ENCODE assay signal across 19 cellular contexts in genomic region chr2:28779020-28779419, GRCh38. TPM values are rescaled to one million over a fixed set of nuclear protein-coding genes. Genes with fewer than 3 reads are reported as not detected.
DNase-seq lines count a peak whose midpoint lies in the region; ATAC-seq and TF ChIP-seq lines count a peak whose summit lies in the region.
"Had no signal": no experiment of that assay in that cellular context is flagged by ENCODE, and none has a peak within 500 bp of the region (broad histone marks: within the 10 kb centered on the region; RNA-seq: fewer than 3 reads in every experiment).

No MANE protein-coding gene starts in this region.

- peaks cover 33% of the 10 kb centered on the region for H3K4me1 Mint-ChIP-seq in activated T-cell treated with anti-CD3 and anti-CD28 coated beads, Interleukin-2, amount 50 U/mL, for 24 hours (ENCODE audit: low read depth)
- H3K4me1 Mint-ChIP-seq in activated T-helper 17 cell treated with anti-CD3 and anti-CD28 coated beads, Interleukin-2, amount 50 U/mL, for 72 hours, result peaks cover 21% of the 10 kb centered on the region
- H3K4me1 Mint-ChIP-seq in stimulated activated naive B cell treated with anti-CD40 and anti-IgM and Interleukin-4, amounts not matched to agents 10 μg/mL and 1 μg/mL and 100 μg/mL, for 72 hours, result peaks cover 3 to 16% of the 10 kb centered on the region in 2 donors

- TF ChIP-seq CTCF in neutrophil (IDR thresholded peaks at IDR 0.05) (no peak), tibial nerve (IDR thresholded peaks at IDR 0.05) (no peak)

- no peak overlapping the region for H3K4me3 Mint-ChIP-seq in activated T-cell treated with anti-CD3 and anti-CD28 coated beads, Interleukin-2, amount 50 U/mL, for 24 hours
- H3K4me3 Mint-ChIP-seq in activated T-helper 17 cell treated with anti-CD3 and anti-CD28 coated beads, Interleukin-2, amount 50 U/mL, for 72 hours, result no peak overlapping the region
- no peak overlapping the region for H3K4me3 Mint-ChIP-seq in stimulated activated naive B cell treated with anti-CD40 and anti-IgM and Interleukin-4, amounts not matched to agents 10 μg/mL and 1 μg/mL and 100 μg/mL, for 72 hours
- H3K4me3 Mint-ChIP-seq: CD4-positive, alpha-beta T cell had no signal

- no peaks in the 10 kb centered on the region for H3K27me3 Mint-ChIP-seq in activated T-cell treated with anti-CD3 and anti-CD28 coated beads, Interleukin-2, amount 50 U/mL, for 24 hours
- H3K27me3 Mint-ChIP-seq in activated T-helper 17 cell treated with anti-CD3 and anti-CD28 coated beads, Interleukin-2, amount 50 U/mL, for 72 hours, result no peaks in the 10 kb centered on the region
- H3K27me3 Mint-ChIP-seq in stimulated activated naive B cell treated with anti-CD40 and anti-IgM and Interleukin-4, amounts not matched to agents 10 μg/mL and 1 μg/mL and 100 μg/mL, for 72 hours, result no peaks in the 10 kb centered on the region
- H3K27me3 Mint-ChIP-seq: CD4-positive, alpha-beta T cell had no signal

- WGBS in tibial nerve, 2 donors, result 96 to 97% methylated on average over 1 of the region's 1 CpG

- H3K27ac ChIP-seq in HUES6 (ENCODE audit: low read depth, low read length) (0 out of 2 replicates have a peak overlapping the region, but pooled peaks have one; percentile 38), neutrophil (peak overlapping the region; percentile 39), tibial nerve (no peak overlapping the region)
- H3K27ac ChIP-seq: SJCRH30 had no signal

- no peak overlapping the region for H3K9ac ChIP-seq in HUES6 (ENCODE audit: low read length)

- TF ChIP-seq EP300 in tibial nerve (IDR thresholded peaks at IDR 0.05), result no peak

- no peaks in the 10 kb centered on the region for H3K9me3 Mint-ChIP-seq in activated T-cell treated with anti-CD3 and anti-CD28 coated beads, Interleukin-2, amount 50 U/mL, for 24 hours
- no peaks in the 10 kb centered on the region for H3K9me3 Mint-ChIP-seq in activated T-helper 17 cell treated with anti-CD3 and anti-CD28 coated beads, Interleukin-2, amount 50 U/mL, for 72 hours
- no peaks in the 10 kb centered on the region for H3K9me3 Mint-ChIP-seq in stimulated activated naive B cell treated with anti-CD40 and anti-IgM and Interleukin-4, amounts not matched to agents 10 μg/mL and 1 μg/mL and 100 μg/mL, for 72 hours
- H3K9me3 Mint-ChIP-seq: CD4-positive, alpha-beta T cell had no signal

- H3K36me3 ChIP-seq in HUES6 (ENCODE audit: control insufficient read depth, insufficient read depth, low read length) (peaks cover 72% of the 10 kb centered on the region), neutrophil (peaks cover 76% of the 10 kb centered on the region), tibial nerve (peaks cover 0 to 71% (median 0%) of the 10 kb centered on the region in 3 donors)

- TF ChIP-seq POLR2A in tibial nerve (IDR thresholded peaks at IDR 0.05), result no peak

- no peak for DNase-seq in activated T-cell treated with anti-CD3 and anti-CD28 coated beads, Interleukin-2, amount 50 U/mL, for 24 hours
- DNase-seq in activated T-cell treated with anti-CD3 and anti-CD28 coated beads, Interleukin-2, amount 50 U/mL, for 1 hour, result no peak
- DNase-seq in anterior cingulate cortex (lab: John Stamatoyannopoulos, UW) (no peak), tibial nerve (ENCODE audit: low spot score in 2 of 2) (no peak)
- no peak for DNase-seq in stimulated activated naive B cell treated with anti-CD40 and anti-IgM and Interleukin-4, amounts not matched to agents 10 μg/mL and 1 μg/mL and 100 μg/mL, for 72 hours
- DNase-seq: BE2C; Caco-2; CD4-positive, alpha-beta T cell; MM.1S; NCI-H187; NCI-H226; NCI-H524; NCI-H82; SJCRH30 had no signal

- no peak overlapping the region for H3K4me3 ChIP-seq in HUES6 (ENCODE audit: low read depth, low read length)
- no peak overlapping the region for H3K4me3 ChIP-seq in neutrophil (ENCODE audit: low read depth in 1 of 2, low read length in 1 of 2)
- no peak overlapping the region for H3K4me3 ChIP-seq in tibial nerve
- H3K4me3 ChIP-seq: SJCRH30 had no signal

- H3K9me3 ChIP-seq in HUES6 (ENCODE audit: control insufficient read depth, insufficient read depth, low read depth, low read length) (no peaks in the 10 kb centered on the region), neutrophil (no peaks in the 10 kb centered on the region), tibial nerve (no peaks in the 10 kb centered on the region)
- H3K9me3 ChIP-seq: BE2C, Caco-2, SJCRH30 had no signal

- H3K4me1 ChIP-seq in HUES6 (ENCODE audit: control insufficient read depth, insufficient read depth, low read length), result no peaks in the 10 kb centered on the region
- peaks cover 7 to 9% of the 10 kb centered on the region in 2 experiments for H3K4me1 ChIP-seq in neutrophil (ENCODE audit: control insufficient read depth in 1 of 2, insufficient read depth in 1 of 2, low read depth in 1 of 2, low read length in 1 of 2)
- peaks cover 0 to 29% (median 2%) of the 10 kb centered on the region in 4 donors for H3K4me1 ChIP-seq in tibial nerve
- H3K4me1 ChIP-seq: BE2C, Caco-2, SJCRH30 had no signal

- H3K36me3 Mint-ChIP-seq in activated T-cell treated with anti-CD3 and anti-CD28 coated beads, Interleukin-2, amount 50 U/mL, for 24 hours (ENCODE audit: low read depth), result peaks cover 77% of the 10 kb centered on the region
- H3K36me3 Mint-ChIP-seq in activated T-helper 17 cell treated with anti-CD3 and anti-CD28 coated beads, Interleukin-2, amount 50 U/mL, for 72 hours (ENCODE audit: low read depth), result peaks cover 88% of the 10 kb centered on the region
- H3K36me3 Mint-ChIP-seq in stimulated activated naive B cell treated with anti-CD40 and anti-IgM and Interleukin-4, amounts not matched to agents 10 μg/mL and 1 μg/mL and 100 μg/mL, for 72 hours, result peaks cover 8 to 28% of the 10 kb centered on the region in 2 donors

- ATAC-seq in activated T-helper 17 cell treated with anti-CD3 and anti-CD28 coated beads, Interleukin-2, amount 50 U/mL, for 72 hours (replicated peaks), result no peak
- no peak for ATAC-seq in stimulated activated naive B cell treated with anti-CD40 and anti-IgM and Interleukin-4, amounts not matched to agents 10 μg/mL and 1 μg/mL and 100 μg/mL, for 72 hours (replicated peaks)
- ATAC-seq: Panc1 had no signal

- H3K27me3 ChIP-seq in HUES6 (ENCODE audit: control insufficient read depth, insufficient read depth, low read length), result no peaks in the 10 kb centered on the region
- no peaks in the 10 kb centered on the region for H3K27me3 ChIP-seq in neutrophil
- H3K27me3 ChIP-seq in tibial nerve, result no peaks in the 10 kb centered on the region
- H3K27me3 ChIP-seq: BE2C, SJCRH30 had no signal

- peak overlapping the region; percentile 52 for H3K27ac Mint-ChIP-seq in activated T-cell treated with anti-CD3 and anti-CD28 coated beads, Interleukin-2, amount 50 U/mL, for 24 hours
- H3K27ac Mint-ChIP-seq in activated T-helper 17 cell treated with anti-CD3 and anti-CD28 coated beads, Interleukin-2, amount 50 U/mL, for 72 hours, result peak overlapping the region; percentile 20
- no peak overlapping the region for H3K27ac Mint-ChIP-seq in stimulated activated naive B cell treated with anti-CD40 and anti-IgM and Interleukin-4, amounts not matched to agents 10 μg/mL and 1 μg/mL and 100 μg/mL, for 72 hours

RNA-seq across cellular contexts. Expression of gene PPP1CB, which starts 27.4 kb away (rescaled TPM):
- 100 to 1,000 TPM; 207 to 227 TPM for total RNA-seq in activated T-helper 17 cell treated with anti-CD3 and anti-CD28 coated beads, Interleukin-2, amount 50 U/mL, for 72 hours
- 100 to 1,000 TPM; 105 to 335 (median 230) TPM for total RNA-seq in tibial nerve

RNA-seq across cellular contexts. Expression of gene SPDYA, which starts 31.6 kb away (rescaled TPM):
- 1 to 10 TPM; 2.1 to 3.3 TPM for total RNA-seq in activated T-helper 17 cell treated with anti-CD3 and anti-CD28 coated beads, Interleukin-2, amount 50 U/mL, for 72 hours
- total RNA-seq in tibial nerve, result 1 to 10 TPM in 3 of 4 donors, under 1 TPM in 1; 0.90 to 5.7 (median 4.6) TPM
- total RNA-seq: A172 had no signal

Comparison
In these comparisons a context has a peak if more than half of its experiments do, and no peak if none do; other contexts are left out.
1. H3K27ac ChIP-seq: peak in HUES6 (single experiment) and neutrophil (single experiment); none in tibial nerve (0 of 4).